In the genomic region with DNA sequence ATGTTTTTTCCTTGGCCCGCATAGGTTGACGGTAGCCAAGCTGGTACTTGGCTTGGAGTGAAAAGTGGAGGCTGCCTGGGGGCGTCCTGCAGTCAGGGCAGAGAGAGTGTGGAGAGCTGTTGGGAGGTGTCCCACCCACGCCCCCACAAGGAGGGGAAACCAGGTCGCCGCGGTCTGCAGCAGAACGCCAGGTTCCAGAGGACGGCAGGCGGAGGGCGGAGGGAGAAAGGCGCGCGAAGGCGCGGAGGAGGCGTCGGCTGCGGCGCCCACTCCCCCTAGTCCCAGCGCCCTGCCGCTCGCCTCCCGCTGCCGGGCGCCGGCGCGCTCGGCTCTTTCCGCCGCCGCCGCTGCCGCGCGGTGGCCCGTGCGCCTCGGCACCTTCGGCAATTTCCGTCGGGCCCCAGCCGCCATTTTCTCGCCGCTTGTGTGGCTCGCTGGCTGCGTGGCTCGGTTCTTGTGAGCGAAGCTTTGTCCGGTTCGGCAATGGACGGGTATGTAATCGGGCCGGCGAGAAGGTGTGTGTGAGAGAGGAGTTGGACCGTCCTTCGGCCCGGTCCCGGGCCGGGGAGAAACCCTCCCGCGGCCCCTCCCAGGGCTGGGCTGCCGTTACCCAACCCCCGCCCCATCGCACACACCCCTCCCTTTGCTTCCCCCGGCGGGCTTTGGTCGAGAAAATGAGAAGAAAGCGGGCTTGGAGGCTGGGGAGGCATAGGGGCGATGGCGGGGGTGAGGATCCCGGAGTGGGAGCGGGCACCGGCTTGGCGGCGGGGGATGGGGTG, we compare ENCODE assay signal across 8 cellular contexts. TPM values are rescaled to one million over a fixed set of nuclear protein-coding genes. Genes with fewer than 3 reads are reported as not detected.
DNase-seq lines count a peak whose midpoint lies in the region; ATAC-seq, FAIRE-seq and TF ChIP-seq lines count a peak whose summit lies in the region.

Gene PTBP2 (plus strand): TSS at position 403 of the 779 bp plus-strand sequence. CDS start 81 bp downstream, at position 484.

- peak; percentile 93 for ATAC-seq in GM21390 (IDR thresholded peaks at IDR 0.05; ENCODE audit: unreplicated experiment)
- peak; percentile 96 for ATAC-seq in mucosa of descending colon

- H3K9me3 ChIP-seq in OCI-LY1 (ENCODE audit: low read length) = no peaks in the 10 kb centered on the region
- no peaks in the 10 kb centered on the region for H3K9me3 ChIP-seq in mucosa of descending colon

- peak within 1 kb of the TSS; percentile 13; the same call in 1 of the 2 replicates for H2AFZ ChIP-seq in OCI-LY1 (ENCODE audit: low read length)

- FAIRE-seq in D721Med (lab: Jason Lieb, UNC) = no peak
- peak; percentile 72 for FAIRE-seq in HTR-8/SVneo (lab: Jason Lieb, UNC)

- H3K4me2 ChIP-seq in OCI-LY1 (ENCODE audit: low read length) = peak within 1 kb of the TSS; percentile 91

- no peaks in the 10 kb centered on the region for H4K20me1 ChIP-seq in OCI-LY1 (ENCODE audit: insufficient read depth, low read length)

- H3K9ac ChIP-seq in OCI-LY1 (ENCODE audit: low read length) = peak within 1 kb of the TSS; percentile 94

- H3K36me3 ChIP-seq in OCI-LY1 (ENCODE audit: insufficient read depth, low read length) (peaks cover 32% of the 10 kb centered on the region), mucosa of descending colon (ENCODE audit: low read depth) (no peaks in the 10 kb centered on the region)

- no peaks in the 10 kb centered on the region for H3K27me3 ChIP-seq in OCI-LY1 (ENCODE audit: insufficient read depth, low read length)

- H3K4me3 ChIP-seq in OCI-LY1 (ENCODE audit: low read depth, low read length, poor library complexity, severe bottlenecking) (peak within 1 kb of the TSS; percentile 94), mucosa of descending colon (peak within 1 kb of the TSS; percentile 63)

- TF ChIP-seq CTCF in D721Med (IDR thresholded peaks at IDR 0.05; ENCODE audit: insufficient read depth, missing control alignments) (no peak), OCI-LY1 (IDR thresholded peaks at IDR 0.05; ENCODE audit: low read length) (no peak), mucosa of descending colon (IDR thresholded peaks at IDR 0.05) (no peak)

- peaks cover 25% of the 10 kb centered on the region for H3K4me1 ChIP-seq in OCI-LY1 (ENCODE audit: insufficient read depth, low read length, severe bottlenecking)
- H3K4me1 ChIP-seq in mucosa of descending colon (ENCODE audit: low read depth) = peaks cover 8% of the 10 kb centered on the region

- H3K79me2 ChIP-seq in OCI-LY1 (ENCODE audit: insufficient read depth, low read length) = peaks cover 32% of the 10 kb centered on the region

- peak; percentile 63 for DNase-seq in D721Med (ENCODE audit: insufficient read length, low spot score)
- peak; percentile 72 for DNase-seq in HTR-8/SVneo (ENCODE audit: insufficient read length, low spot score)
- peak; percentile 75 for DNase-seq in activated T-cell treated with anti-CD3 and anti-CD28 coated beads for 24 hours (ENCODE audit: low read depth)
- DNase-seq in epithelial cell of prostate (ENCODE audit: low read depth, low spot score) = no peak
- DNase-seq in mucosa of descending colon = peak; percentile 86 to 89 (median 89)
- peak; percentile 72 for DNase-seq in stimulated activated CD8-positive, alpha-beta memory T cell treated with anti-CD3 and anti-CD28 coated beads, Interleukin-4, amount 100 ng/mL, for 24 hours (ENCODE audit: low read depth)

- no peaks in the 10 kb centered on the region for H3F3A ChIP-seq in OCI-LY1 (ENCODE audit: insufficient read depth, low read length)

- H3K9me2 ChIP-seq in OCI-LY1 (ENCODE audit: low read depth, low read length) = no peaks in the 10 kb centered on the region

- H3K27ac ChIP-seq in OCI-LY1 (ENCODE audit: low read depth, low read length, poor library complexity, severe bottlenecking) = peak within 1 kb of the TSS; percentile 81
- peak within 1 kb of the TSS; percentile 40 for H3K27ac ChIP-seq in epithelial cell of prostate

- intact Hi-C loops in mucosa of descending colon (cut with DNase I, micrococcal nuclease) = no loop called here

RNA-seq across cellular contexts. Expression of gene PTBP2, which starts in this region (rescaled TPM):
- total RNA-seq in mucosa of descending colon = 10 to 100 TPM; 12.0 to 69.3 (median 15.9) TPM
